ENCODE assay signal across 8 cellular contexts in the genomic region with DNA sequence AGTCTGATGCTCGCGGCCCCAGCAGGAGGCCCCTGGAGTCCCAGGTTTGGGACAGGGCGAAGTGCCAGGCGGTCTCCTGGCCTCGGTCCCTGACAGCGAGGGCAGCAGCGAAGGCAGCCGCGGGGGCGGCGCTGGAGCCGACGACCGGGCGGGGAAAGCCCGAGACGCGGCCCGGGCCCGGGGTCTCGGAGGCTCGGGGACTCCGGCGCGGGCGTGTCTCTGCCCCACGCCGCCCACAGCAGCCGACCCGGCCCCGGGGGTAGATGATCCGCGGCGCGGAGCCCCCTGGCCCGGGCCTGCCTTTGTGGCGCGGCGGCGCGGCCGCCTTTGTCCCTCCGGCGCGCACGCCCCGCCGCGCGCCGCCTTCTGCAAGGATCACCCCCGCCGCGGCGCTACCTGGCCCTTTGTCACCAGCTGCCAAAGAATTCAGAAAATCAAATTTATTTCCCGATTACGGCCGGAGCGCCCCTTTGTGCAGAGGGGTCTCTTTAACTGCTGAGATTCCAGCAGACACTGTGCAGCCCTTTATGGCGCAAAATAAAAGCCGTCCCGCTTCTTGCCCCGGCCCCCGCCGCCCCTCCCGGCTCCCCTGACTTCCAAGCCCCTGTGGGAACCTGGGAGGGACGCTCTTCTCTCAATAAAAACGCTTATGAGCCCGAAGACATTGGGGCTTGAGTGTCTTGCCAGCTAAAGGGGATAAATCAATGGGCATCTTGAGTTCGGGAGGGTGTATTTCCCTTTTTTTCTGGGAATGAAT.
DNase-seq lines count a peak whose midpoint lies in the region; ATAC-seq and TF ChIP-seq lines count a peak whose summit lies in the region.

No MANE protein-coding gene starts in this region.

- peaks cover 49% of the 10 kb centered on the region for H3K27me3 Mint-ChIP-seq in activated T-cell treated with anti-CD3 and anti-CD28 coated beads, Interleukin-2, amount 50 U/mL, for 72 hours (ENCODE audit: low read depth)
- H3K27me3 Mint-ChIP-seq in immature natural killer cell (ENCODE audit: low read depth in 3 of 3): peaks cover 7 to 34% (median 30%) of the 10 kb centered on the region in 3 donors

- H3K4me2 ChIP-seq in DND-41 (ENCODE audit: insufficient read depth, low read length): peak overlapping the region; percentile 84

- H3K9ac ChIP-seq in DND-41 (ENCODE audit: low read depth, low read length): peak overlapping the region; percentile 72

- no peaks in the 10 kb centered on the region for H3K9me3 ChIP-seq in DND-41 (ENCODE audit: insufficient read depth, low read length, severe bottlenecking)
- H3K9me3 ChIP-seq in stomach: no peaks in the 10 kb centered on the region

- peaks cover 46% of the 10 kb centered on the region for H3K4me1 ChIP-seq in DND-41 (ENCODE audit: insufficient read depth, low read length)
- peaks cover 0 to 33% (median 18%) of the 10 kb centered on the region in 4 donors for H3K4me1 ChIP-seq in stomach

- no peaks in the 10 kb centered on the region; the same call in 1 of the 2 replicates for H3K79me2 ChIP-seq in DND-41 (ENCODE audit: insufficient read depth, low read length)

- H3K27me3 ChIP-seq in DND-41 (ENCODE audit: insufficient read depth, low read length, poor library complexity) (peaks cover 13% of the 10 kb centered on the region), stomach (peaks cover 0 to 20% (median 9%) of the 10 kb centered on the region in 3 donors)

- no peaks in the 10 kb centered on the region for H3K9me3 Mint-ChIP-seq in activated T-cell treated with anti-CD3 and anti-CD28 coated beads, Interleukin-2, amount 50 U/mL, for 72 hours
- no peaks in the 10 kb centered on the region for H3K9me3 Mint-ChIP-seq in immature natural killer cell

- peak overlapping the region; percentile 73 to 83 for H3K4me3 Mint-ChIP-seq in activated T-cell treated with anti-CD3 and anti-CD28 coated beads, Interleukin-2, amount 50 U/mL, for 72 hours
- peak overlapping the region in 3 of 5 donors; percentile 11 to 68 (median 60) for H3K4me3 Mint-ChIP-seq in immature natural killer cell

- TF ChIP-seq CTCF in DND-41 (IDR thresholded peaks at IDR 0.05; ENCODE audit: borderline replicate concordance, extremely low read depth, low read length, poor library complexity, severe bottlenecking): peak; percentile 19
- TF ChIP-seq CTCF in stomach (IDR thresholded peaks at IDR 0.05): no peak

- ATAC-seq in DND-41 (ENCODE audit: insufficient read depth, low read depth): peak; percentile 57
- peak; percentile 44 for ATAC-seq in HG02642 (IDR thresholded peaks at IDR 0.05; ENCODE audit: poor library complexity, unreplicated experiment)
- peak; percentile 63 to 68 for ATAC-seq in activated T-cell treated with anti-CD3 and anti-CD28 coated beads, Interleukin-2, amount 50 U/mL, for 72 hours (replicated peaks in 1 of 2)

- in situ Hi-C loops in ACHN (cut with HindIII; ENCODE audit: low pct_ligation_motif_present, low pct_unique_long_range_greater_than_20kb, low sequenced_read_pairs): no loop called here

- H3K4me1 Mint-ChIP-seq in activated T-cell treated with anti-CD3 and anti-CD28 coated beads, Interleukin-2, amount 50 U/mL, for 72 hours (ENCODE audit: low read depth): peaks cover 51% of the 10 kb centered on the region
- H3K4me1 Mint-ChIP-seq in immature natural killer cell: peaks cover 8 to 15% of the 10 kb centered on the region in 2 donors

- 8 to 28% (median 17%) methylated on average over 43 to 70 of the region's 70 CpGs for WGBS in stomach, 5 donors

- TF ChIP-seq EP300 in stomach (IDR thresholded peaks at IDR 0.05): no peak

- CTCF ChIA-PET in HEK293T (lab: Yijun Ruan, JAX): no interaction called here

- H3K36me3 ChIP-seq in DND-41 (ENCODE audit: insufficient read depth, low read length): no peaks in the 10 kb centered on the region
- no peaks in the 10 kb centered on the region for H3K36me3 ChIP-seq in stomach

- H3K27ac ChIP-seq in DND-41 (ENCODE audit: low read length) (peak overlapping the region; percentile 74), stomach (peak overlapping the region in 3 of 5 donors; percentile 12 to 48 (median 21))

- intact Hi-C loops in stomach (cut with DNase I; ENCODE audit: low total_unique reads): no loop called here

- H3K36me3 Mint-ChIP-seq in activated T-cell treated with anti-CD3 and anti-CD28 coated beads, Interleukin-2, amount 50 U/mL, for 72 hours (ENCODE audit: insufficient read depth in 2 of 2): no peaks in the 10 kb centered on the region
- peaks cover 0 to 4% (median 0%) of the 10 kb centered on the region in 3 donors for H3K36me3 Mint-ChIP-seq in immature natural killer cell

- no peak overlapping the region for H3K27ac Mint-ChIP-seq in activated T-cell treated with anti-CD3 and anti-CD28 coated beads, Interleukin-2, amount 50 U/mL, for 72 hours
- H3K27ac Mint-ChIP-seq in immature natural killer cell: no peak overlapping the region

- H3K4me3 ChIP-seq in DND-41 (ENCODE audit: low read depth in 1 of 2, low read length in 2 of 2): peak overlapping the region; percentile 36 to 69; a peak in 3 of 4 replicates
- peak overlapping the region; percentile 43 to 50 (median 46) for H3K4me3 ChIP-seq in stomach

- POLR2A ChIA-PET in HEK293T (lab: Yijun Ruan, JAX): no interaction called here

- peak; percentile 48 for DNase-seq in DND-41
- peak; percentile 33 for DNase-seq in activated T-cell treated with anti-CD3 and anti-CD28 coated beads, Interleukin-2, amount 50 U/mL, for 72 hours
- DNase-seq in immature natural killer cell: no peak
- DNase-seq in stomach: no peak
- no peak for DNase-seq in HEK293T (ENCODE audit: extremely low spot score)
- DNase-seq in AG20443 (ENCODE audit: low spot score): no peak
- DNase-seq in ACHN: no peak

- TF ChIP-seq POLR2A in stomach (IDR thresholded peaks at IDR 0.05): no peak

- H2AFZ ChIP-seq in DND-41 (ENCODE audit: low read depth, low read length): peak overlapping the region; percentile 73

- H4K20me1 ChIP-seq in DND-41 (ENCODE audit: insufficient read depth, low read length): no peaks in the 10 kb centered on the region

TF ChIP-seq in HEK293T, 16 proteins besides CTCF, POLR2A, EP300 and RAD21:
- TF ChIP-seq L3MBTL2 (conservative IDR thresholded peaks at IDR 0.05) (no peak), NFRKB (IDR thresholded peaks at IDR 0.05) (no peak), LEF1 (IDR thresholded peaks at IDR 0.05; ENCODE audit: borderline replicate concordance) (no peak), FOXA1 (IDR thresholded peaks at IDR 0.05) (no peak), FOXM1 (IDR thresholded peaks at IDR 0.05; ENCODE audit: borderline replicate concordance) (no peak), ELF4 (IDR thresholded peaks at IDR 0.05) (no peak), TARDBP (IDR thresholded peaks at IDR 0.05) (no peak)

Comparison
In these comparisons a context has a peak if more than half of its experiments do, and no peak if none do; other contexts are left out.
1. DNase-seq: peak in DND-41 (single experiment) and activated T-cell treated with anti-CD3 and anti-CD28 coated beads, Interleukin-2, amount 50 U/mL, for 72 hours (2 of 2); none in immature natural killer cell (0 of 3), stomach (single experiment), HEK293T (single experiment), AG20443 (single experiment) and ACHN (single experiment).
2. Peak in every context shown above with its lines, with median percentiles within 50 percentile points of each other: ATAC-seq.